Comparison of ENCODE assay signal across 8 cellular contexts in genomic region chr9:127566351-127567001, GRCh38. TPM values are rescaled to one million over a fixed set of nuclear protein-coding genes. Genes with fewer than 3 reads are reported as not detected.
A peak's percentile ranks its signal among the peaks of the same experiment; 100 is the strongest.
DNase-seq lines count a peak whose midpoint lies in the region; ATAC-seq and TF ChIP-seq lines count a peak whose summit lies in the region.

No MANE protein-coding gene starts in this region.

- H3K9ac ChIP-seq in SK-N-MC (ENCODE audit: insufficient read length), result no peak overlapping the region
- H3K9ac ChIP-seq in rectal smooth muscle tissue (ENCODE audit: low read length), result peak overlapping the region; percentile 76

- no peaks in the 10 kb centered on the region for H3K36me3 ChIP-seq in SK-N-MC (ENCODE audit: insufficient read depth, low read length)
- no peaks in the 10 kb centered on the region for H3K36me3 ChIP-seq in rectal smooth muscle tissue (ENCODE audit: control insufficient read depth, insufficient read depth, low read length)

- no peaks in the 10 kb centered on the region for H3K9me3 ChIP-seq in SK-N-MC (ENCODE audit: low read depth, low read length)

- H3K27me3 ChIP-seq in foreskin keratinocyte (no peaks in the 10 kb centered on the region), rectal smooth muscle tissue (ENCODE audit: control insufficient read depth, insufficient read depth, low read length) (no peaks in the 10 kb centered on the region)

- peaks cover 33% of the 10 kb centered on the region for H3K4me1 ChIP-seq in foreskin keratinocyte
- peaks cover 27% of the 10 kb centered on the region for H3K4me1 ChIP-seq in rectal smooth muscle tissue (ENCODE audit: control insufficient read depth, insufficient read depth, low read length)

- CTCF ChIA-PET in GM10248 (lab: Yijun Ruan, JAX), result no interaction called here

- H3K4me3 ChIP-seq in SK-N-MC, result peak overlapping the region; percentile 92
- peak overlapping the region; percentile 76 for H3K4me3 ChIP-seq in rectal smooth muscle tissue (ENCODE audit: low read length)

- ATAC-seq in foreskin keratinocyte, result peak; percentile 3

- H3K27ac ChIP-seq in SK-N-MC (no peak overlapping the region), foreskin keratinocyte (peak overlapping the region; percentile 41), rectal smooth muscle tissue (ENCODE audit: low read depth, low read length) (peak overlapping the region; percentile 62)

- DNase-seq in Daoy (ENCODE audit: low read depth), result peak; percentile 20
- no peak for DNase-seq in SK-N-MC (ENCODE audit: low read depth, low spot score)
- peak; percentile 58 to 81 for DNase-seq in foreskin keratinocyte
- DNase-seq in AG08396 (ENCODE audit: low spot score), result no peak
- no peak for DNase-seq in GM10248 (ENCODE audit: extremely low spot score)
- no peak for DNase-seq in NK-92 (lab: John Stamatoyannopoulos, UW; ENCODE audit: unreplicated experiment)
- no peak for DNase-seq in NAMALWA (ENCODE audit: low spot score)

- TF ChIP-seq CTCF in foreskin keratinocyte (conservative IDR thresholded peaks at IDR 0.05), result no peak
- no peak for TF ChIP-seq CTCF in GM10248 (IDR thresholded peaks at IDR 0.05; ENCODE audit: control extremely low read depth, extremely low read depth, low read depth, missing control alignments)

- POLR2A ChIA-PET in GM10248 (lab: Yijun Ruan, JAX), result no interaction called here

RNA-seq across cellular contexts. Expression of gene STXBP1, which starts 45.6 kb away (rescaled TPM):
- 26.3 and 41.9 TPM in 2 replicates for total RNA-seq in Daoy (2014; rRNA removed; shearing (Covaris generic))
- 20.2 and 20.6 TPM in 2 replicates for total RNA-seq in foreskin keratinocyte
- 15.5 and 18.7 TPM in 2 replicates for polyA plus RNA-seq in foreskin keratinocyte

Comparison
In these comparisons a context has a peak if more than half of its experiments do, and no peak if none do; other contexts are left out.
1. DNase-seq: peak in Daoy (single experiment) and foreskin keratinocyte (2 of 2); none in SK-N-MC (single experiment), AG08396 (single experiment), GM10248 (single experiment), NK-92 (single experiment) and NAMALWA (single experiment).